Comparison of ENCODE assay signal across 10 cellular contexts in the genomic region with DNA sequence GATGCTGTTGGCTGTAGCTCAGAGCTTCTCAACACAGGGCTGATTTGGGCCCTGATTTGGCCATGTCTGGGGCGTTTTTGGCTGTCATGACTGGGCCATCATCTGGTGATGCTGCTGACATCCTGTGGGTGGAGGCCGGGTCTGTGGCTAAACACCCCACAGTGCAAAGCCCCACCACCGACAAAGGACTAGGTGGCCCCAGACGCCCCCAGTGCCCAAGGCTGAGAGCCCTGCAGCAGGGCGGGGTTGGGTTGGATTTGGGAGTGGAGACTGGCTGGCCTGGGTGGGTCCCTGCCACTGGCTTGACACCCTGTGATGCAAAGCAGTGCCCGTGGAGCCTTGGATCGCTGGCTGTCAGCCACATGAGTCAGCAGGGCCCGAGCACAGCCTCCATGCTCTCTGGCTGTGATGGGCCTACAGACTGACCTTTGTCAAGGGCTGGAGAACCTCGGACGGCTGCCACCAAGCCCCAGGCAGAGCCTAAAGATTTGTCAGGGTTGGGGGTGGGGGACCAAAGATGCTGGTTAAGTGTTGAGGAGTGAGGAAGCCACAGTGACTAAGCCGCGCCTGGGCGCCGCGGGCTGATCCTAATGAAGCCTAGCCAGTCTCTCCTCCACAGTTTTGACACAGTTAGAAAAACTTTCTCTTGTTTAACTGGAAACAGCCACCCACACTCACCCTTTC. TPM values are rescaled to one million over a fixed set of nuclear protein-coding genes. Genes with fewer than 3 reads are reported as not detected.
A peak's percentile ranks its signal among the peaks of the same experiment; 100 is the strongest.
DNase-seq lines count a peak whose midpoint lies in the region; ATAC-seq, FAIRE-seq and TF ChIP-seq lines count a peak whose summit lies in the region.
"Had no signal": no experiment of that assay in that cellular context is flagged by ENCODE, and none has a peak within 500 bp of the region (broad histone marks: within the 10 kb centered on the region; RNA-seq: fewer than 3 reads in every experiment).

No MANE protein-coding gene starts in this region.

- H3K4ac ChIP-seq in H9 (ENCODE audit: low read depth, low read length) = no peak overlapping the region

- H3K36me3 Mint-ChIP-seq in stimulated activated effector memory CD8-positive, alpha-beta T cell treated with anti-CD3 and anti-CD28 coated beads, Interleukin-12 subunit alpha, Interleukin-12 subunit beta, amount 100 ng/mL, for 72 hours = no peaks in the 10 kb centered on the region
- H3K36me3 Mint-ChIP-seq in H9 (ENCODE audit: insufficient read depth in 1 of 3, low read depth in 3 of 3) = no peaks in the 10 kb centered on the region
- H3K36me3 Mint-ChIP-seq: IgD-negative memory B cell had no signal

- no peak overlapping the region for H3K23ac ChIP-seq in H9 (ENCODE audit: insufficient read length, low read depth, low read length)

- H3K4me1 ChIP-seq in body of pancreas = peaks cover 9% of the 10 kb centered on the region
- no peaks in the 10 kb centered on the region for H3K4me1 ChIP-seq in H9 (ENCODE audit: insufficient read depth, low read length)

- H2BK120ac ChIP-seq in H9 (ENCODE audit: low read depth, low read length, poor library complexity, severe bottlenecking) = no peak overlapping the region

- H3K9me3 Mint-ChIP-seq in stimulated activated effector memory CD8-positive, alpha-beta T cell treated with anti-CD3 and anti-CD28 coated beads, Interleukin-12 subunit alpha, Interleukin-12 subunit beta, amount 100 ng/mL, for 72 hours = no peaks in the 10 kb centered on the region
- no peaks in the 10 kb centered on the region for H3K9me3 Mint-ChIP-seq in H9
- H3K9me3 Mint-ChIP-seq: activated B cell treated with CpG ODN at 0.5 μM for 24 hours, IgD-negative memory B cell had no signal

- H3K23me2 ChIP-seq in H9 (ENCODE audit: insufficient read length, low read depth, low read length, poor library complexity, severe bottlenecking) = no peaks in the 10 kb centered on the region

- H3K14ac ChIP-seq in H9 (ENCODE audit: insufficient read depth, low read length) = no peak overlapping the region

- H3K4me3 ChIP-seq in body of pancreas = no peak overlapping the region
- no peak overlapping the region for H3K4me3 ChIP-seq in kidney epithelial cell (ENCODE audit: low read depth, low read length)

- H4K5ac ChIP-seq in H9 (ENCODE audit: insufficient read length, low read depth, low read length) = no peak overlapping the region

- no peaks in the 10 kb centered on the region for H3K79me2 ChIP-seq in H9 (ENCODE audit: insufficient read depth, low read length)

- no peak overlapping the region for H2BK12ac ChIP-seq in H9 (ENCODE audit: insufficient read length, low read depth, low read length)

- TF ChIP-seq CTCF in body of pancreas (IDR thresholded peaks at IDR 0.05) (no peak), kidney epithelial cell (IDR thresholded peaks at IDR 0.05; ENCODE audit: insufficient read depth, low read length, poor library complexity, severe bottlenecking) (no peak), H9 (conservative IDR thresholded peaks at IDR 0.05) (no peak)

- no peak overlapping the region for H3K4me2 ChIP-seq in H9 (ENCODE audit: insufficient read depth, insufficient read length, low read length)

- no peak overlapping the region for H3K27ac Mint-ChIP-seq in stimulated activated effector memory CD8-positive, alpha-beta T cell treated with anti-CD3 and anti-CD28 coated beads, Interleukin-12 subunit alpha, Interleukin-12 subunit beta, amount 100 ng/mL, for 72 hours
- no peak overlapping the region for H3K27ac Mint-ChIP-seq in H9
- H3K27ac Mint-ChIP-seq: activated B cell treated with CpG ODN at 0.5 μM for 24 hours, IgD-negative memory B cell had no signal

- peaks cover 0 to 6% of the 10 kb centered on the region in 2 donors for H3K27me3 ChIP-seq in body of pancreas
- H3K27me3 ChIP-seq in kidney epithelial cell (ENCODE audit: control insufficient read depth, insufficient read depth, low read length) = peaks cover 11% of the 10 kb centered on the region
- H3K27me3 ChIP-seq in H9 (ENCODE audit: insufficient read depth, low read length) = no peaks in the 10 kb centered on the region

- no peak overlapping the region for H2BK15ac ChIP-seq in H9 (ENCODE audit: low read depth, low read length)

- H3K18ac ChIP-seq in H9 (ENCODE audit: insufficient read length, low read depth, low read length) = no peak overlapping the region

- H3K9ac ChIP-seq in H9 (ENCODE audit: extremely low read depth, insufficient read length, low read length) = no peak overlapping the region

- H4K20me1 ChIP-seq in H9 (ENCODE audit: control insufficient read depth, insufficient read depth, insufficient read length) = no peaks in the 10 kb centered on the region

- no peak overlapping the region for H2AFZ ChIP-seq in H9 (ENCODE audit: low read length)

- H3K27me3 Mint-ChIP-seq in H9 (ENCODE audit: low read depth) = peaks cover 26% of the 10 kb centered on the region

- no peak overlapping the region for H3K56ac ChIP-seq in H9 (ENCODE audit: insufficient read length, low read depth, low read length)

- H3K36me3 ChIP-seq in body of pancreas (replicated peaks in 1 of 2; ENCODE audit: insufficient read depth in 1 of 2, low read depth in 2 of 2) (no peaks in the 10 kb centered on the region), kidney epithelial cell (ENCODE audit: control insufficient read depth, insufficient read depth, low read length) (no peaks in the 10 kb centered on the region)

- no peaks in the 10 kb centered on the region for H3K79me1 ChIP-seq in H9 (ENCODE audit: insufficient read depth, low read depth, low read length, poor library complexity, severe bottlenecking)

- H3K27ac ChIP-seq in body of pancreas (peak overlapping the region in 2 of 4 donors; percentile 3 to 30), H9 (ENCODE audit: insufficient read length, low read depth, low read length) (no peak overlapping the region)

- DNase-seq in H54 (ENCODE audit: insufficient read length, low spot score) (peak; percentile 72), body of pancreas (peak; percentile 47 to 71 (median 56)), kidney epithelial cell (ENCODE audit: low read depth) (peak; percentile 1), NCI-H146 (lab: John Stamatoyannopoulos, UW) (no peak), NCI-H446 (lab: John Stamatoyannopoulos, UW) (no peak), H9 (no peak)
- no peak for DNase-seq in stimulated activated effector memory CD8-positive, alpha-beta T cell treated with anti-CD3 and anti-CD28 coated beads, Interleukin-12 subunit alpha, Interleukin-12 subunit beta, amount 100 ng/mL, for 72 hours (ENCODE audit: low spot score in 2 of 2)
- DNase-seq in effector CD8-positive, alpha-beta T cell (lab: John Stamatoyannopoulos, UW) = no peak
- DNase-seq: activated B cell treated with CpG ODN at 0.5 μM for 24 hours had no signal

- ATAC-seq in body of pancreas = peak; percentile 51
- ATAC-seq in stimulated activated effector memory CD8-positive, alpha-beta T cell treated with anti-CD3 and anti-CD28 coated beads, Interleukin-12 subunit alpha, Interleukin-12 subunit beta, amount 100 ng/mL, for 72 hours = peak; percentile 14

- no peak for FAIRE-seq in H54 (lab: Jason Lieb, UNC)

- TF ChIP-seq POLR2A in H54 (IDR thresholded peaks at IDR 0.05; ENCODE audit: low read depth, low read length) = no peak
- TF ChIP-seq POLR2A in body of pancreas (IDR thresholded peaks at IDR 0.05) = no peak

- no peak overlapping the region for H2BK20ac ChIP-seq in H9 (ENCODE audit: low read depth, low read length, poor library complexity, severe bottlenecking)

- WGBS in body of pancreas, 2 donors = 62 to 65% methylated on average over 9 to 15 of the region's 15 CpGs
- no CpG with 5 or more reads among the region's 15 CpGs for WGBS in H9 (ENCODE audit: extremely low coverage, insufficient read length, low lambda C conversion rate)

- no peaks in the 10 kb centered on the region for H3K4me1 Mint-ChIP-seq in stimulated activated effector memory CD8-positive, alpha-beta T cell treated with anti-CD3 and anti-CD28 coated beads, Interleukin-12 subunit alpha, Interleukin-12 subunit beta, amount 100 ng/mL, for 72 hours
- H3K4me1 Mint-ChIP-seq in H9 = peaks cover 8 to 14% of the 10 kb centered on the region in 2 experiments

- no peak overlapping the region for H2BK5ac ChIP-seq in H9 (ENCODE audit: insufficient read length, low read length)

- no peaks in the 10 kb centered on the region for H3K9me3 ChIP-seq in body of pancreas
- no peaks in the 10 kb centered on the region for H3K9me3 ChIP-seq in H9 (ENCODE audit: control insufficient read depth, low read depth, low read length)

- no peak overlapping the region for H4K91ac ChIP-seq in H9 (ENCODE audit: insufficient read length, low read depth, low read length)

- H2AK5ac ChIP-seq in H9 (ENCODE audit: insufficient read length, low read length) = no peak overlapping the region

- H3T11ph ChIP-seq in H9 (ENCODE audit: low read length) = no peak overlapping the region

- H4K8ac ChIP-seq in H9 (replicated peaks; ENCODE audit: insufficient read length, low read depth, low read length) = no peak overlapping the region

- intact Hi-C loops in body of pancreas (cut with DNase I) = no loop called here

- no peak overlapping the region for H3K4me3 Mint-ChIP-seq in stimulated activated effector memory CD8-positive, alpha-beta T cell treated with anti-CD3 and anti-CD28 coated beads, Interleukin-12 subunit alpha, Interleukin-12 subunit beta, amount 100 ng/mL, for 72 hours
- H3K4me3 Mint-ChIP-seq in H9 = no peak overlapping the region
- H3K4me3 Mint-ChIP-seq: activated B cell treated with CpG ODN at 0.5 μM for 24 hours, IgD-negative memory B cell had no signal

RNA-seq across cellular contexts. Expression of a gene that starts 28.3 kb away (rescaled TPM):
- total RNA-seq in body of pancreas (1 to 10 TPM in 1 of 2 donors, not detected in 1; 3.1 TPM), kidney epithelial cell (8.2 and 9.4 TPM in 2 replicates), H9 (2021) (1.4 and 1.7 TPM in 2 replicates)
- total RNA-seq: activated B cell treated with CpG ODN at 0.5 μM for 24 hours had no signal

Comparison
In these comparisons a context has a peak if more than half of its experiments do, and no peak if none do; other contexts are left out.
1. DNase-seq: peak in H54 (single experiment), body of pancreas (4 of 4) and kidney epithelial cell (single experiment); none in stimulated activated effector memory CD8-positive, alpha-beta T cell treated with anti-CD3 and anti-CD28 coated beads, Interleukin-12 subunit alpha, Interleukin-12 subunit beta, amount 100 ng/mL, for 72 hours (0 of 2), effector CD8-positive, alpha-beta T cell (single experiment), NCI-H146 (single experiment), NCI-H446 (0 of 2) and H9 (single experiment).